ENCODE assay signal across 8 cellular contexts in genomic region chr5:119070828-119071572, GRCh38. TPM values are rescaled to one million over a fixed set of nuclear protein-coding genes. Genes with fewer than 3 reads are reported as not detected.
DNase-seq lines count a peak whose midpoint lies in the region; ATAC-seq and TF ChIP-seq lines count a peak whose summit lies in the region.

Gene DMXL1, plus strand, starts transcription at chr5:119071087. Its CDS starts 483 bp downstream, at chr5:119071570.

- no peaks in the 10 kb centered on the region for H3K36me3 ChIP-seq in ascending aorta
- H3K36me3 ChIP-seq in uterus, result no peaks in the 10 kb centered on the region

- H3K27me3 Mint-ChIP-seq in T-helper 2 cell treated with Interferon-gamma antibody and Interleukin-4, amounts not matched to agents 5 μg/mL and 100 μg/mL, for 36 hours (ENCODE audit: low read depth), result no peaks in the 10 kb centered on the region

- ATAC-seq in GM18502 (IDR thresholded peaks at IDR 0.05; ENCODE audit: poor library complexity, unreplicated experiment) (peak; percentile 85), HG02970 (IDR thresholded peaks at IDR 0.05; ENCODE audit: low FRiP score, unreplicated experiment) (peak; percentile 84), right cardiac atrium (peak; percentile 98 to 99)

- peak within 1 kb of the TSS; percentile 100 for H3K27ac Mint-ChIP-seq in T-helper 2 cell treated with Interferon-gamma antibody and Interleukin-4, amounts not matched to agents 5 μg/mL and 100 μg/mL, for 36 hours

- TF ChIP-seq POLR2A in uterus (IDR thresholded peaks at IDR 0.05), result peak; percentile 47 to 82

- H3K36me3 Mint-ChIP-seq in T-helper 2 cell treated with Interferon-gamma antibody and Interleukin-4, amounts not matched to agents 5 μg/mL and 100 μg/mL, for 36 hours (ENCODE audit: low read depth), result peaks cover 9% of the 10 kb centered on the region

- WGBS in right cardiac atrium, result under 1% methylated on average over 70 of the region's 70 CpGs

- H3K27me3 ChIP-seq in ascending aorta (no peaks in the 10 kb centered on the region), right cardiac atrium (ENCODE audit: control insufficient read depth, insufficient read depth) (no peaks in the 10 kb centered on the region), uterus (no peaks in the 10 kb centered on the region)

- no peaks in the 10 kb centered on the region for H3K9me3 Mint-ChIP-seq in T-helper 2 cell treated with Interferon-gamma antibody and Interleukin-4, amounts not matched to agents 5 μg/mL and 100 μg/mL, for 36 hours

- H3K4me1 Mint-ChIP-seq in T-helper 2 cell treated with Interferon-gamma antibody and Interleukin-4, amounts not matched to agents 5 μg/mL and 100 μg/mL, for 36 hours (ENCODE audit: low read depth), result peaks cover 26% of the 10 kb centered on the region

- DNase-seq in NCI-H1930 (lab: John Stamatoyannopoulos, UW) (peak; percentile 87 to 89), ascending aorta (ENCODE audit: low spot score in 2 of 2) (peak; percentile 99 to 100), right cardiac atrium (peak; percentile 100), pulmonary artery endothelial cell (ENCODE audit: low read depth, low spot score) (peak; percentile 96), uterus (peak; percentile 99)
- peak; percentile 98 for DNase-seq in T-helper 2 cell treated with Interferon-gamma antibody and Interleukin-4, amounts not matched to agents 5 μg/mL and 100 μg/mL, for 36 hours (ENCODE audit: low spot score)

- TF ChIP-seq CTCF in ascending aorta (IDR thresholded peaks at IDR 0.05) (no peak), uterus (IDR thresholded peaks at IDR 0.05) (no peak)

- H3K27ac ChIP-seq in ascending aorta (peak within 1 kb of the TSS; percentile 96 to 99), right cardiac atrium (ENCODE audit: low read length) (peak within 1 kb of the TSS; percentile 94), uterus (peak within 1 kb of the TSS; percentile 95)

- peak within 1 kb of the TSS; percentile 98 for H3K4me3 Mint-ChIP-seq in T-helper 2 cell treated with Interferon-gamma antibody and Interleukin-4, amounts not matched to agents 5 μg/mL and 100 μg/mL, for 36 hours

- H3K4me3 ChIP-seq in ascending aorta, result peak within 1 kb of the TSS; percentile 69 to 97
- H3K4me3 ChIP-seq in right cardiac atrium (ENCODE audit: low read length), result peak within 1 kb of the TSS; percentile 72
- H3K4me3 ChIP-seq in uterus, result peak within 1 kb of the TSS; percentile 82 to 85

- intact Hi-C loops in ascending aorta (cut with DNase I), result loop anchor here (1.0 to 5.0 kb wide), 5 partner anchors 83 to 382 kb away; partner anchors contain the start of genes DTWD2 and HSD17B4
- intact Hi-C loops in right cardiac atrium (cut with DNase I), result no loop called here
- intact Hi-C loops in uterus (cut with DNase I; ENCODE audit: low total_unique reads), result no loop called here

- H3K4me1 ChIP-seq in ascending aorta (peaks cover 0 to 26% of the 10 kb centered on the region in 2 donors), right cardiac atrium (ENCODE audit: control insufficient read depth, insufficient read depth, low read length) (no peaks in the 10 kb centered on the region), uterus (peaks cover 0 to 10% of the 10 kb centered on the region in 2 donors)

- no peaks in the 10 kb centered on the region for H3K9me3 ChIP-seq in ascending aorta
- no peaks in the 10 kb centered on the region for H3K9me3 ChIP-seq in right cardiac atrium (ENCODE audit: control insufficient read depth, low read length)
- no peaks in the 10 kb centered on the region for H3K9me3 ChIP-seq in uterus

RNA-seq across cellular contexts. Expression of gene DMXL1, which starts in this region (rescaled TPM):
- total RNA-seq in ascending aorta (136 TPM), right cardiac atrium (10 to 100 TPM; 28.6 to 42.3 (median 32.1) TPM), pulmonary artery endothelial cell (21.7 and 25.8 TPM in 2 replicates), uterus (100 to 1,000 TPM in 1 of 4 donors, 10 to 100 TPM in 3; 24.4 to 119 (median 56.1) TPM)
- 10.8 TPM for polyA plus RNA-seq in right cardiac atrium

Comparison
In these comparisons a context has a peak if more than half of its experiments do, and no peak if none do; other contexts are left out.
1. Peak in every context shown above with its lines: DNase-seq, ATAC-seq, H3K4me3 ChIP-seq and H3K27ac ChIP-seq.